8 cellular contexts compared by ENCODE assay signal in the genomic region with DNA sequence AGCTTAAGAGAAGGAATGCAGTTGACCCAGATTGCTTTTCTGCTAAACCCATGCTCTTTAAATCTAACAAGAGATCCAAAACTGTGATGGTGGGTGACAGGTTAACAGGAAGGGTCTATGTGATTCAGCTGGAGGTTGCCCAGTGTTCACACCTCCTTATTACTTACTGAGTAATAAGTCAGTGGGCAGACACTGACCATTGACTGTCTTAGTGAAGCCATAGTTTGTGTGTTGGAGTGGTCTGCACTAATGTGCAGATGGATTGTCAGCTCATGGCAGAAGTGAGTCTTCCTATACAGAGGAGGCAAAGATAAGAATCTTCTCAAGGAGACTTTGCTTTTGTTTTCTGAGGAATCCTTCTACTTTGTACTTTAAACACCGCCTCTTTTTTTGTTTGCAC. TPM values are rescaled to one million over a fixed set of nuclear protein-coding genes. Genes with fewer than 3 reads are reported as not detected.
DNase-seq lines count a peak whose midpoint lies in the region; ATAC-seq and TF ChIP-seq lines count a peak whose summit lies in the region.

No MANE protein-coding gene starts in this region.

- H3K4me1 Mint-ChIP-seq in brain: peaks cover 69% of the 10 kb centered on the region

- no peaks in the 10 kb centered on the region for H3K36me3 Mint-ChIP-seq in brain

- TF ChIP-seq CTCF in brain (conservative IDR thresholded peaks at IDR 0.05) (no peak), GM13977 (IDR thresholded peaks at IDR 0.05; ENCODE audit: extremely low read depth, insufficient read depth, missing control alignments) (no peak)

- peaks cover 22% of the 10 kb centered on the region for H3K79me2 ChIP-seq in ACC112 (ENCODE audit: control insufficient read depth, insufficient read depth, low read length, unreplicated experiment)

- peak overlapping the region; percentile 89 to 96 (median 93) for H3K4me3 Mint-ChIP-seq in brain

- H2AFZ ChIP-seq in ACC112 (ENCODE audit: low read length, unreplicated experiment): peak overlapping the region; percentile 89

- H3K4me1 ChIP-seq in ACC112 (ENCODE audit: control insufficient read depth, insufficient read depth, low read length, unreplicated experiment) (peaks cover 13% of the 10 kb centered on the region), mucosa of rectum (ENCODE audit: control insufficient read depth in 2 of 2, insufficient read depth in 2 of 2, low read length in 2 of 2) (peaks cover 12 to 18% of the 10 kb centered on the region in 2 donors)

- no peaks in the 10 kb centered on the region for H3K9me3 ChIP-seq in mucosa of rectum (ENCODE audit: control insufficient read depth in 2 of 2, low read length in 2 of 2)

- no peaks in the 10 kb centered on the region for H3K9me3 Mint-ChIP-seq in brain

- H3K27me3 Mint-ChIP-seq in brain: peaks cover 11% of the 10 kb centered on the region

- in situ Hi-C loops in GM13977 (cut with MboI; ENCODE audit: low pct_unique_long_range_greater_than_20kb, low sequenced_read_pairs, unreplicated experiment): no loop called here

- DNase-seq in HT1080 (ENCODE audit: low read depth) (peak; percentile 11), GM13977 (ENCODE audit: low spot score) (no peak), NCI-H524 (lab: John Stamatoyannopoulos, UW) (no peak)

- H3K27me3 ChIP-seq in ACC112 (ENCODE audit: insufficient read depth, low read length) (no peaks in the 10 kb centered on the region), mucosa of rectum (ENCODE audit: control insufficient read depth in 2 of 2, insufficient read depth in 2 of 2, low read length in 2 of 2) (no peaks in the 10 kb centered on the region)

- peak overlapping the region in 1 of 2 donors; percentile 64 for H3K9ac ChIP-seq in mucosa of rectum (ENCODE audit: low read depth in 1 of 2, low read length in 2 of 2)

- H3K27ac ChIP-seq in ACC112 (ENCODE audit: low read depth, low read length) (peak overlapping the region; percentile 65; the same call in 1 of the 2 replicates), mucosa of rectum (ENCODE audit: low read depth in 2 of 2, low read length in 2 of 2) (no peak overlapping the region)

- ATAC-seq in HG03342 (IDR thresholded peaks at IDR 0.05; ENCODE audit: unreplicated experiment) (no peak), GM21619 (IDR thresholded peaks at IDR 0.05; ENCODE audit: unreplicated experiment) (no peak)

- peak overlapping the region; percentile 88 to 99 (median 94) for H3K27ac Mint-ChIP-seq in brain

- H3K4me3 ChIP-seq in ACC112 (ENCODE audit: low read depth, low read length): peak overlapping the region; percentile 82
- H3K4me3 ChIP-seq in mucosa of rectum (ENCODE audit: low read length in 2 of 2): peak overlapping the region; percentile 80 to 89

- H3K36me3 ChIP-seq in ACC112 (ENCODE audit: insufficient read depth, low read length) (no peaks in the 10 kb centered on the region), mucosa of rectum (ENCODE audit: control insufficient read depth in 2 of 2, insufficient read depth in 2 of 2, low read length in 2 of 2) (no peaks in the 10 kb centered on the region)

RNA-seq across cellular contexts. Expression of a gene that starts 15.2 kb away (rescaled TPM):
- 7.9 and 10.6 TPM in 2 replicates for total RNA-seq in HT1080 (2014; rRNA removed; shearing (Covaris generic))
- polyA plus RNA-seq in HT1080 (2015; cell fraction: cytosol; rRNA removed): 3.1 and 4.0 TPM in 2 replicates
- 26.9 and 35.7 TPM in 2 replicates for polyA plus RNA-seq in HT1080 (2015; cell fraction: nucleus; rRNA removed)
- 31.5 TPM for polyA plus RNA-seq in brain (ENCODE audit: insufficient read depth, low read depth, low replicate concordance)

RNA-seq across cellular contexts. Expression of a gene that starts 18.2 kb away (rescaled TPM):
- total RNA-seq in HT1080 (2014; rRNA removed; shearing (Covaris generic)): 39.7 and 57.2 TPM in 2 replicates
- polyA plus RNA-seq in HT1080 (2015; cell fraction: cytosol; rRNA removed): 57.4 and 57.8 TPM in 2 replicates
- polyA plus RNA-seq in HT1080 (2015; cell fraction: nucleus; rRNA removed): 76.6 and 78.3 TPM in 2 replicates
- polyA plus RNA-seq in brain (ENCODE audit: insufficient read depth, low read depth, low replicate concordance): 6.9 TPM

RNA-seq across cellular contexts. Expression of a gene that starts 40.2 kb away (rescaled TPM):
- not detected in 2 replicates for total RNA-seq in HT1080 (2014; rRNA removed; shearing (Covaris generic))
- not detected in 2 replicates for polyA plus RNA-seq in HT1080 (2015; cell fraction: cytosol; rRNA removed)
- polyA plus RNA-seq in HT1080 (2015; cell fraction: nucleus; rRNA removed): not detected in 2 replicates
- not detected for polyA plus RNA-seq in brain (ENCODE audit: insufficient read depth, low read depth, low replicate concordance)
